8 cellular contexts compared by ENCODE assay signal in genomic region chrX:74419861-74420193, GRCh38. TPM values are rescaled to one million over a fixed set of nuclear protein-coding genes. Genes with fewer than 3 reads are reported as not detected.
A peak's percentile ranks its signal among the peaks of the same experiment; 100 is the strongest.
DNase-seq lines count a peak whose midpoint lies in the region; ATAC-seq and TF ChIP-seq lines count a peak whose summit lies in the region.

No MANE protein-coding gene starts in this region.

- H3K27me3 Mint-ChIP-seq in T-helper 2 cell treated with Interferon-gamma antibody and Interleukin-4, amounts not matched to agents 5 μg/mL and 100 μg/mL, for 36 hours (ENCODE audit: low read depth) = peaks cover 27% of the 10 kb centered on the region
- H3K27me3 Mint-ChIP-seq in activated naive CD4-positive, alpha-beta T cell treated with anti-CD3 and anti-CD28 coated beads, Interleukin-2, amount 10 ng/mL, durations not matched to agents 7 days and 5 days = peaks cover 58% of the 10 kb centered on the region

- peak overlapping the region; percentile 97 for H3K27ac ChIP-seq in hepatocyte
- no peak overlapping the region for H3K27ac ChIP-seq in skeletal muscle tissue (ENCODE audit: low read depth, low read length)

- peak overlapping the region; percentile 95 for H3K4me2 ChIP-seq in hepatocyte

- no peak overlapping the region for H3K27ac Mint-ChIP-seq in T-helper 2 cell treated with Interferon-gamma antibody and Interleukin-4, amounts not matched to agents 5 μg/mL and 100 μg/mL, for 36 hours
- H3K27ac Mint-ChIP-seq in activated naive CD4-positive, alpha-beta T cell treated with anti-CD3 and anti-CD28 coated beads, Interleukin-2, amount 10 ng/mL, durations not matched to agents 7 days and 5 days = no peak overlapping the region

- H3K9ac ChIP-seq in skeletal muscle tissue (ENCODE audit: low read depth in 1 of 3, low read length in 3 of 3) = peak overlapping the region; percentile 57 to 79 (median 59)

- peaks cover 2% of the 10 kb centered on the region for H3K4me1 Mint-ChIP-seq in T-helper 2 cell treated with Interferon-gamma antibody and Interleukin-4, amounts not matched to agents 5 μg/mL and 100 μg/mL, for 36 hours (ENCODE audit: low read depth)
- H3K4me1 Mint-ChIP-seq in activated naive CD4-positive, alpha-beta T cell treated with anti-CD3 and anti-CD28 coated beads, Interleukin-2, amount 10 ng/mL, durations not matched to agents 7 days and 5 days = peaks cover 9% of the 10 kb centered on the region

- no peak for ATAC-seq in HG02970 (IDR thresholded peaks at IDR 0.05; ENCODE audit: low FRiP score, unreplicated experiment)
- no peak for ATAC-seq in HG03378 (IDR thresholded peaks at IDR 0.05; ENCODE audit: unreplicated experiment)

- peaks cover 5% of the 10 kb centered on the region for H3K79me2 ChIP-seq in hepatocyte

- H2AFZ ChIP-seq in hepatocyte = peak overlapping the region; percentile 76

- H3K4me3 Mint-ChIP-seq in T-helper 2 cell treated with Interferon-gamma antibody and Interleukin-4, amounts not matched to agents 5 μg/mL and 100 μg/mL, for 36 hours = peak overlapping the region; percentile 50
- H3K4me3 Mint-ChIP-seq in activated naive CD4-positive, alpha-beta T cell treated with anti-CD3 and anti-CD28 coated beads, Interleukin-2, amount 10 ng/mL, durations not matched to agents 7 days and 5 days = peak overlapping the region; percentile 46

- H3K9me3 ChIP-seq in hepatocyte (ENCODE audit: low read depth) = no peaks in the 10 kb centered on the region
- H3K9me3 ChIP-seq in skeletal muscle tissue (ENCODE audit: control insufficient read depth in 3 of 3, low read length in 3 of 3) = no peaks in the 10 kb centered on the region

- WGBS in hepatocyte (ENCODE audit: low lambda C conversion rate, missing lambda C conversion rate) = 47% methylated on average over 20 of the region's 20 CpGs

- no peaks in the 10 kb centered on the region for H3K9me2 ChIP-seq in hepatocyte (replicated peaks; ENCODE audit: insufficient read depth)

- H3K9me3 Mint-ChIP-seq in T-helper 2 cell treated with Interferon-gamma antibody and Interleukin-4, amounts not matched to agents 5 μg/mL and 100 μg/mL, for 36 hours = no peaks in the 10 kb centered on the region
- H3K9me3 Mint-ChIP-seq in activated naive CD4-positive, alpha-beta T cell treated with anti-CD3 and anti-CD28 coated beads, Interleukin-2, amount 10 ng/mL, durations not matched to agents 7 days and 5 days = no peaks in the 10 kb centered on the region

- DNase-seq in T-helper 2 cell treated with Interferon-gamma antibody and Interleukin-4, amounts not matched to agents 5 μg/mL and 100 μg/mL, for 36 hours (ENCODE audit: low spot score) = no peak
- DNase-seq in T-helper 2 cell = no peak
- no peak for DNase-seq in activated naive CD4-positive, alpha-beta T cell treated with anti-CD3 and anti-CD28 coated beads, Interleukin-2, amount 10 ng/mL, durations not matched to agents 7 days and 5 days
- peak; percentile 37 for DNase-seq in hepatocyte (ENCODE audit: low spot score)
- no peak for DNase-seq in middle frontal gyrus (ENCODE audit: extremely low spot score, low spot score)

- no peaks in the 10 kb centered on the region for H4K20me1 ChIP-seq in hepatocyte (ENCODE audit: insufficient read depth, poor library complexity, severe bottlenecking)

- CTCF ChIA-PET in activated naive CD4-positive, alpha-beta T cell treated with anti-CD3 and anti-CD28 coated beads, Interleukin-2, amount 10 ng/mL, durations not matched to agents 7 days and 5 days (lab: Charles Lee) = no interaction called here

- no peaks in the 10 kb centered on the region for H3K4me1 ChIP-seq in hepatocyte (ENCODE audit: insufficient read depth)
- peaks cover 9 to 13% (median 10%) of the 10 kb centered on the region in 3 donors for H3K4me1 ChIP-seq in skeletal muscle tissue (ENCODE audit: control insufficient read depth in 3 of 3, insufficient read depth in 3 of 3, low read length in 3 of 3)

- H3K27me3 ChIP-seq in hepatocyte (no peaks in the 10 kb centered on the region), skeletal muscle tissue (ENCODE audit: control insufficient read depth in 3 of 3, insufficient read depth in 3 of 3, low read length in 3 of 3) (peaks cover 0 to 24% (median 0%) of the 10 kb centered on the region in 3 donors)

- no peaks in the 10 kb centered on the region for H3K36me3 ChIP-seq in hepatocyte (replicated peaks; ENCODE audit: insufficient read depth, low read depth)
- no peaks in the 10 kb centered on the region for H3K36me3 ChIP-seq in skeletal muscle tissue (ENCODE audit: control insufficient read depth in 3 of 3, insufficient read depth in 3 of 3, low read length in 3 of 3)

- H3K36me3 Mint-ChIP-seq in T-helper 2 cell treated with Interferon-gamma antibody and Interleukin-4, amounts not matched to agents 5 μg/mL and 100 μg/mL, for 36 hours (ENCODE audit: low read depth) = no peaks in the 10 kb centered on the region
- H3K36me3 Mint-ChIP-seq in activated naive CD4-positive, alpha-beta T cell treated with anti-CD3 and anti-CD28 coated beads, Interleukin-2, amount 10 ng/mL, durations not matched to agents 7 days and 5 days = no peaks in the 10 kb centered on the region

- peak overlapping the region; percentile 52 for H3K4me3 ChIP-seq in hepatocyte
- H3K4me3 ChIP-seq in skeletal muscle tissue (ENCODE audit: low read length in 3 of 3) = peak overlapping the region; percentile 63 to 70 (median 70)

- no peak for TF ChIP-seq CTCF in hepatocyte (IDR thresholded peaks at IDR 0.05; ENCODE audit: poor library complexity)

RNA-seq across cellular contexts. Expression of gene SLC16A2, which starts 1.5 kb away (rescaled TPM):
- total RNA-seq in hepatocyte (11.2 and 13.8 TPM in 2 replicates), skeletal muscle tissue (12.5 TPM)
- polyA plus RNA-seq in hepatocyte = 7.7 and 8.1 TPM in 2 replicates
